ENCODE assay signal across 19 cellular contexts in the genomic region with DNA sequence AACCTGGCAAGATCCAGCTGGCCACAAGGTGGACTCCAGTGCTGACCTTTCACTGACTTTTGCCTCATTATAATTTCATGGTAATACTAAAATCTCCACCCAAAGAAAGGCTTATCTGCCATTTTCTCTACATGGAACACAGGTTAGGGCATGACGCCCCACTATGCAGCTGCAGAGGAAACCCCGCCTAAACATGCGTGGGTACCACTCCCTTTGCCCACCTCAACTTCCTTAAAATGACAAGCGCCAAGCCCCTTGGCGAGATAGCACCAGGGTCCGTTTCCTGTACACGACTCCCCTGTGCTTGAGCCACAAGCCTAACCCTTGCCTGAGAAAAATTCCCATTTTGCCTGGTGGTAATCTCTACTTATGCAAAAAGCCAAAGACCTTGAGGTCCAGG.
"Had no signal": no experiment of that assay in that cellular context is flagged by ENCODE, and none has a peak within 500 bp of the region (broad histone marks: within the 10 kb centered on the region; RNA-seq: fewer than 3 reads in every experiment).

No MANE protein-coding gene starts in this region.

- H3K27ac ChIP-seq: HL-60 had no signal

- H3K4me3 ChIP-seq: MG63 had no signal

- H3K27me3 ChIP-seq: MG63 had no signal

- DNase-seq: Karpas-422, KG1, MG63, NCI-H1092 treated with DMSO at 0.1 percent for 48 hours, NCI-H1436, NCI-H187, NCI-H2029, NCI-H2081 treated with DMSO at 0.1 percent for 48 hours, NCI-H2171, NCI-H226, NCI-H446, NCI-H510A, NCI-H524 treated with DMSO at 0.1 percent for 48 hours, NCI-H69, NCI-H774, RPMI8226, SHP77, SK-N-SH had no signal

- H3K9me3 ChIP-seq: MG63, SK-N-SH had no signal

- H3K36me3 ChIP-seq: MG63 had no signal
